ENCODE assay signal across 10 cellular contexts in the genomic region with DNA sequence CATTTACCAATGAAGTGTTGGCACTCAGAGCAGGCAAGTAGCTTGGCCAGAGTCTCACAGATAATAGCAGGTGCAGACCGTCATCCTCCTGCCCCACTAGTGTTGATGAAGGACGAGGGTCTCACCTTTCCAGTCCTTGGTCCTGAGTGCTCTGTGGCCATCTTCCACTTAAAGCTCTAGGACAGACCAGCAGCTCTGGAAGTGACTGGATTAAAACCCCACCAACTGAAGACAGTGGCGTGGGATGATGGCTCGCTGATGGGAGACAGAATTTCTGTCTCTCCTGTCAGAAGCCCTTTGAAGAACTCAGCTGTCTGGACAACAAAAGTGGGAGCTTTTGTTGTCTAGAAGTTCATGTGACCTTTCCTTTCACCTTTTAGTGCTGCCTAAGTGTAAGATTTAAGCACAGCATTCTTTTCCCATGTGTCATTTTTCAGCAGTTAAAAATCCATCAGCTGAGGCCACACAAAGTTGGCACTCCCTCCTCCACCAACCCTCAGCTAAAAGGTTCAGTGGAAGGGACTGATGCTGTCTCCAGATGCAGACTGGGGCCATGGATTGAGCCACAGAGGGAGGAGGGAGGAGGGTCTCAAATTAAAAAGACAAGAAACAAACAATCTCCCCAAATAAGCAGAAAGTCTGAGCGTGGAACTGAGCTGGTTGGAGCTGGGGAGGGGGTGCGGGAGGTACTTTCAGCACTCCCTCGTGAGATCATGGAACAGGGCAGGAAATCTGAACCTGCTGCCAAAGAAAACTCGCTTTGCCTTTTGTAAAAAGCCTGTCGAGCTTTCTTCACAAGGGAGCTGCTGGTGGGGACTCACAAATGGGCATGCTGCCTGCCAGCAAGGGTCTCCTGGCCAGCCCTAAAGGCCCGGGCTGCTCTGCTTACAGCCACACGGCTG.
DNase-seq lines count a peak whose midpoint lies in the region; ATAC-seq, FAIRE-seq and TF ChIP-seq lines count a peak whose summit lies in the region.
"Had no signal": no experiment of that assay in that cellular context is flagged by ENCODE, and none has a peak within 500 bp of the region (broad histone marks: within the 10 kb centered on the region; RNA-seq: fewer than 3 reads in every experiment).

No MANE protein-coding gene starts in this region.

- WGBS in mammary epithelial cell (ENCODE audit: low coverage, missing lambda C conversion rate): 79% methylated on average over 9 of the region's 11 CpGs

- no peaks in the 10 kb centered on the region for H3K9me3 Mint-ChIP-seq in MCF 10A (ENCODE audit: unreplicated experiment)
- H3K9me3 Mint-ChIP-seq in mesothelial cell of epicardium: peaks cover 5% of the 10 kb centered on the region

- H3K27me3 Mint-ChIP-seq in MCF 10A (ENCODE audit: insufficient read depth, unreplicated experiment) (peaks cover 17% of the 10 kb centered on the region), mesothelial cell of epicardium (ENCODE audit: low read depth) (peaks cover 2% of the 10 kb centered on the region)

- dilution Hi-C loops in mammary epithelial cell (cut with HindIII; ENCODE audit: low sequenced_read_pairs) (no loop called here), endothelial cell of umbilical vein (cut with MboI; ENCODE audit: extremely low pct_ligation_motif_present, low sequenced_read_pairs) (no loop called here)

- intact Hi-C loops in MCF 10A (cut with micrococcal nuclease) (no loop called here), mammary epithelial cell (cut with micrococcal nuclease) (no loop called here), endothelial cell of umbilical vein (cut with micrococcal nuclease) (no loop called here)

- peaks cover 5% of the 10 kb centered on the region for H3K36me3 Mint-ChIP-seq in MCF 10A (ENCODE audit: insufficient read depth, unreplicated experiment)
- H3K36me3 Mint-ChIP-seq in mesothelial cell of epicardium: no peaks in the 10 kb centered on the region
- H3K36me3 Mint-ChIP-seq: activated naive CD8-positive, alpha-beta T cell had no signal

- CTCF ChIA-PET in MCF 10A (lab: Yijun Ruan, JAX): interaction anchor here (0.6 kb wide), 2 partner anchors 65 to 1790 kb away, joined by 3 read pairs; no protein-coding TSS in a partner anchor
- CTCF ChIA-PET in mammary epithelial cell (lab: Charles Lee; ENCODE audit: low non-redundant PET): interaction anchor here (0.5 kb wide), 1 partner anchor 545 kb away, joined by 5 read pairs; no protein-coding TSS in a partner anchor
- CTCF ChIA-PET in endothelial cell of umbilical vein (lab: Charles Lee): interaction anchor here (0.7 to 1.3 kb wide), 4 partner anchors 10 to 33 kb away, joined by 3 to 4 read pairs (median 4); no protein-coding TSS in a partner anchor

- H4K20me1 ChIP-seq in mammary epithelial cell (ENCODE audit: insufficient read depth, low read length) (no peaks in the 10 kb centered on the region), endothelial cell of umbilical vein (replicated peaks; ENCODE audit: control insufficient read depth, extremely low read depth, insufficient read depth, low read length) (no peaks in the 10 kb centered on the region)

- H3K9me3 ChIP-seq in mammary epithelial cell (replicated peaks; ENCODE audit: insufficient read depth, low read length) (no peaks in the 10 kb centered on the region), endothelial cell of umbilical vein (replicated peaks; ENCODE audit: control insufficient read depth, insufficient read depth, low read length) (no peaks in the 10 kb centered on the region)

- no peak overlapping the region for H3K4me3 ChIP-seq in mammary epithelial cell (replicated peaks in 1 of 3; ENCODE audit: insufficient read depth in 1 of 3, low read depth in 2 of 3, low read length in 3 of 3)
- H3K4me3 ChIP-seq in endothelial cell of umbilical vein (replicated peaks in 1 of 3; ENCODE audit: insufficient read depth in 1 of 3, low read depth in 1 of 3, low read length in 3 of 3): no peak overlapping the region

- peak; percentile 55 for FAIRE-seq in endothelial cell of umbilical vein (lab: Jason Lieb, UNC)
- FAIRE-seq: A204.1 had no signal

- H3K4me2 ChIP-seq in mammary epithelial cell (ENCODE audit: insufficient read depth, low read depth, low read length) (no peak overlapping the region), endothelial cell of umbilical vein (ENCODE audit: insufficient read depth, low read length) (peak overlapping the region; percentile 18)

- H3K79me2 ChIP-seq in mammary epithelial cell (ENCODE audit: insufficient read depth, low read length) (no peaks in the 10 kb centered on the region), endothelial cell of umbilical vein (ENCODE audit: control insufficient read depth, insufficient read depth, low read length) (no peaks in the 10 kb centered on the region)

- no peaks in the 10 kb centered on the region for H3K4me1 ChIP-seq in mammary epithelial cell (ENCODE audit: insufficient read depth, low read length)
- H3K4me1 ChIP-seq in endothelial cell of umbilical vein (ENCODE audit: control insufficient read depth, extremely low read depth, insufficient read depth, low read length): peaks cover 6% of the 10 kb centered on the region

- in situ Hi-C loops in mammary epithelial cell (cut with MboI; ENCODE audit: low sequenced_read_pairs in 2 of 2): no loop called here

- peak; percentile 33 for DNase-seq in MCF 10A (ENCODE audit: unreplicated experiment)
- no peak for DNase-seq in mammary epithelial cell
- DNase-seq in endothelial cell of umbilical vein (ENCODE audit: low read depth, low spot score): peak; percentile 79
- DNase-seq in mesothelial cell of epicardium (ENCODE audit: low spot score in 2 of 2, unreplicated experiment in 2 of 2): no peak
- DNase-seq in effector CD4-positive, alpha-beta T cell: no peak
- no peak for DNase-seq in HT-29 (ENCODE audit: low spot score)
- no peak for DNase-seq in KG1 (lab: John Stamatoyannopoulos, UW)

- TF ChIP-seq CTCF in MCF 10A (IDR thresholded peaks at IDR 0.05; ENCODE audit: unreplicated experiment): no peak
- TF ChIP-seq CTCF in mammary epithelial cell (conservative IDR thresholded peaks at IDR 0.05 in 1 of 2, IDR thresholded peaks at IDR 0.05 in 1 of 2; ENCODE audit: extremely low read depth in 1 of 2, insufficient read depth in 1 of 2, low read depth in 1 of 2, low read length in 2 of 2): no peak
- TF ChIP-seq CTCF in endothelial cell of umbilical vein (IDR thresholded peaks at IDR 0.05; ENCODE audit: extremely low read depth in 1 of 2, insufficient read depth in 1 of 2, low read depth in 1 of 2, low read length in 2 of 2): no peak
- TF ChIP-seq CTCF in mesothelial cell of epicardium (IDR thresholded peaks at IDR 0.05; ENCODE audit: unreplicated experiment): no peak

- BruUV-seq in MCF 10A (replicated peaks; lab: Mats Ljungman, UMichigan) (no TSS peak), mammary epithelial cell (replicated peaks; lab: Mats Ljungman, UMichigan) (no TSS peak), endothelial cell of umbilical vein (replicated peaks; lab: Mats Ljungman, UMichigan) (no TSS peak)

- no peak for ATAC-seq in HG02885 (IDR thresholded peaks at IDR 0.05; ENCODE audit: poor library complexity, unreplicated experiment)

- H3K36me3 ChIP-seq in mammary epithelial cell (ENCODE audit: insufficient read depth, low read length) (no peaks in the 10 kb centered on the region), endothelial cell of umbilical vein (ENCODE audit: control insufficient read depth in 2 of 2, extremely low read depth in 1 of 2, insufficient read depth in 2 of 2, low read length in 2 of 2) (no peaks in the 10 kb centered on the region)

- no peaks in the 10 kb centered on the region for H3K9me1 ChIP-seq in endothelial cell of umbilical vein (replicated peaks; ENCODE audit: control insufficient read depth, extremely low read depth, insufficient read depth, low read length)

- H3K27ac ChIP-seq in mammary epithelial cell (ENCODE audit: insufficient read depth, low read depth, low read length): no peak overlapping the region
- H3K27ac ChIP-seq in endothelial cell of umbilical vein (ENCODE audit: insufficient read depth, low read depth, low read length): peak overlapping the region; percentile 16

- no peak overlapping the region for H3K9ac ChIP-seq in mammary epithelial cell (ENCODE audit: insufficient read depth, low read length)
- H3K9ac ChIP-seq in endothelial cell of umbilical vein (replicated peaks; ENCODE audit: extremely low read depth, insufficient read depth, low read length): no peak overlapping the region

- no peak for TF ChIP-seq POLR2A in endothelial cell of umbilical vein (IDR thresholded peaks at IDR 0.05; ENCODE audit: low read depth, low read length)

- no peak overlapping the region for H2AFZ ChIP-seq in mammary epithelial cell (ENCODE audit: low read depth, low read length)
- H2AFZ ChIP-seq in endothelial cell of umbilical vein (ENCODE audit: low read depth, low read length): no peak overlapping the region

- peaks cover 4% of the 10 kb centered on the region for H3K4me1 Mint-ChIP-seq in MCF 10A (ENCODE audit: insufficient read depth, unreplicated experiment)
- peaks cover 22% of the 10 kb centered on the region for H3K4me1 Mint-ChIP-seq in mesothelial cell of epicardium

- H3K27me3 ChIP-seq in mammary epithelial cell (ENCODE audit: insufficient read depth, low read length) (no peaks in the 10 kb centered on the region), endothelial cell of umbilical vein (ENCODE audit: control insufficient read depth in 2 of 2, insufficient read depth in 2 of 2, low read length in 2 of 2) (peaks cover 0 to 2% of the 10 kb centered on the region in 2 experiments)

- POLR2A ChIA-PET in MCF 10A (lab: Yijun Ruan, JAX): interaction anchor here (1.0 kb wide), 1 partner anchor 44 kb away, joined by 4 read pairs; no protein-coding TSS in a partner anchor
- POLR2A ChIA-PET in endothelial cell of umbilical vein (lab: Charles Lee): no interaction called here

- H3K27ac Mint-ChIP-seq in MCF 10A (ENCODE audit: low read depth, unreplicated experiment): no peak overlapping the region
- H3K27ac Mint-ChIP-seq in mesothelial cell of epicardium: peak overlapping the region; percentile 41
- H3K27ac Mint-ChIP-seq: activated naive CD8-positive, alpha-beta T cell had no signal

- H3K4me3 Mint-ChIP-seq in MCF 10A (ENCODE audit: unreplicated experiment) (no peak overlapping the region), mesothelial cell of epicardium (no peak overlapping the region)
- H3K4me3 Mint-ChIP-seq: activated naive CD8-positive, alpha-beta T cell had no signal

TF ChIP-seq in endothelial cell of umbilical vein, 7 proteins besides CTCF, POLR2A, EP300 and RAD21 (continues in another document):
- TF ChIP-seq JUN (IDR thresholded peaks at IDR 0.05; ENCODE audit: borderline replicate concordance, insufficient read depth, insufficient read length, low read depth) (no peak), EZH2 (IDR thresholded peaks at IDR 0.05; ENCODE audit: borderline replicate concordance, low read depth, low read length, severe bottlenecking) (no peak), FOS (IDR thresholded peaks at IDR 0.05; ENCODE audit: borderline replicate concordance, insufficient read depth, low read length) (no peak), MYC (IDR thresholded peaks at IDR 0.05; ENCODE audit: low read depth, low read length) (no peak), GATA2 (IDR thresholded peaks at IDR 0.05; ENCODE audit: insufficient read depth, insufficient read length, low read depth, low read length) (no peak)

Comparison
In these comparisons a context has a peak if more than half of its experiments do, and no peak if none do; other contexts are left out.
1. DNase-seq: peak in MCF 10A (single experiment) and endothelial cell of umbilical vein (single experiment); none in mammary epithelial cell (single experiment), mesothelial cell of epicardium (0 of 2), effector CD4-positive, alpha-beta T cell (single experiment), HT-29 (single experiment) and KG1 (single experiment).